ENCODE assay signal across 1 cellular context in genomic region chr2:121387591-121388325, GRCh38.
TF ChIP-seq lines count a peak whose summit lies in the region.

No MANE protein-coding gene starts in this region.

TF ChIP-seq in IMR-90, 13 proteins besides CTCF, POLR2A, EP300 and RAD21:
- TF ChIP-seq MXI1 (IDR thresholded peaks at IDR 0.05; ENCODE audit: borderline replicate concordance, low read depth, low read length) (no peak), CHD1 (IDR thresholded peaks at IDR 0.05; ENCODE audit: low read depth, low read length) (no peak), FOS (IDR thresholded peaks at IDR 0.05; ENCODE audit: low read depth, low read length) (no peak)
